ENCODE assay signal across 1 cellular context in genomic region chr3:107085261-107085660, GRCh38.
TF ChIP-seq lines count a peak whose summit lies in the region.

No MANE protein-coding gene starts in this region.

TF ChIP-seq in SK-N-SH, 30 proteins besides CTCF, POLR2A, EP300 and RAD21 (continued from another document):
- TF ChIP-seq REST (IDR thresholded peaks at IDR 0.05; ENCODE audit: low read depth, low read length), result no peak
- TF ChIP-seq RFX5 (IDR thresholded peaks at IDR 0.05; ENCODE audit: low read length), result no peak
- TF ChIP-seq ELF1 (IDR thresholded peaks at IDR 0.05), result no peak
- no peak for TF ChIP-seq ZBTB33 (IDR thresholded peaks at IDR 0.05; ENCODE audit: borderline replicate concordance, low read depth)
- no peak for TF ChIP-seq FOXM1 (IDR thresholded peaks at IDR 0.05; ENCODE audit: low read depth)
- no peak for TF ChIP-seq TCF12 (IDR thresholded peaks at IDR 0.05)
- TF ChIP-seq CHD2 (IDR thresholded peaks at IDR 0.05; ENCODE audit: low read length, partially characterized antibody), result no peak
